In genomic region chr19:45506991-45507863, GRCh38 we compare ENCODE assay signal across 1 cellular context.
A peak's percentile ranks its signal among the peaks of the same experiment; 100 is the strongest.
TF ChIP-seq lines count a peak whose summit lies in the region.

Gene VASP (plus strand): TSS chr19:45507479. CDS start chr19:45507772, 293 bp downstream.

TF ChIP-seq in K562, 482 proteins besides CTCF, POLR2A, EP300 and RAD21 (continued from another document and continues in another):
- TF ChIP-seq ZNF175 (CRISPR knock-in tag; IDR thresholded peaks at IDR 0.05; ENCODE audit: low read depth), result no peak; the same call in 1 of the 2 replicates
- no peak for TF ChIP-seq ZNF785 (CRISPR knock-in tag; IDR thresholded peaks at IDR 0.05)
- TF ChIP-seq ZNF146 (CRISPR knock-in tag; IDR thresholded peaks at IDR 0.05; ENCODE audit: unreplicated experiment), result no peak
- no peak for TF ChIP-seq IFI16 (CRISPR knock-in tag; IDR thresholded peaks at IDR 0.05)
- no peak for TF ChIP-seq TCF7L2 (IDR thresholded peaks at IDR 0.05; ENCODE audit: low read depth, low read length)
- no peak for TF ChIP-seq SMARCC2 (IDR thresholded peaks at IDR 0.05; ENCODE audit: low read depth)
- no peak for TF ChIP-seq MEF2D (tag; conservative IDR thresholded peaks at IDR 0.05; ENCODE audit: low read depth)
- TF ChIP-seq FOXK2 (conservative IDR thresholded peaks at IDR 0.05 in 1 of 2, IDR thresholded peaks at IDR 0.05 in 1 of 2; ENCODE audit: low read depth in 2 of 2), result no peak
- no peak for TF ChIP-seq STAT5B (CRISPR knock-in tag; IDR thresholded peaks at IDR 0.05)
- TF ChIP-seq MCM2 (IDR thresholded peaks at IDR 0.05; ENCODE audit: low read depth), result no peak
- TF ChIP-seq, protein P1, sequence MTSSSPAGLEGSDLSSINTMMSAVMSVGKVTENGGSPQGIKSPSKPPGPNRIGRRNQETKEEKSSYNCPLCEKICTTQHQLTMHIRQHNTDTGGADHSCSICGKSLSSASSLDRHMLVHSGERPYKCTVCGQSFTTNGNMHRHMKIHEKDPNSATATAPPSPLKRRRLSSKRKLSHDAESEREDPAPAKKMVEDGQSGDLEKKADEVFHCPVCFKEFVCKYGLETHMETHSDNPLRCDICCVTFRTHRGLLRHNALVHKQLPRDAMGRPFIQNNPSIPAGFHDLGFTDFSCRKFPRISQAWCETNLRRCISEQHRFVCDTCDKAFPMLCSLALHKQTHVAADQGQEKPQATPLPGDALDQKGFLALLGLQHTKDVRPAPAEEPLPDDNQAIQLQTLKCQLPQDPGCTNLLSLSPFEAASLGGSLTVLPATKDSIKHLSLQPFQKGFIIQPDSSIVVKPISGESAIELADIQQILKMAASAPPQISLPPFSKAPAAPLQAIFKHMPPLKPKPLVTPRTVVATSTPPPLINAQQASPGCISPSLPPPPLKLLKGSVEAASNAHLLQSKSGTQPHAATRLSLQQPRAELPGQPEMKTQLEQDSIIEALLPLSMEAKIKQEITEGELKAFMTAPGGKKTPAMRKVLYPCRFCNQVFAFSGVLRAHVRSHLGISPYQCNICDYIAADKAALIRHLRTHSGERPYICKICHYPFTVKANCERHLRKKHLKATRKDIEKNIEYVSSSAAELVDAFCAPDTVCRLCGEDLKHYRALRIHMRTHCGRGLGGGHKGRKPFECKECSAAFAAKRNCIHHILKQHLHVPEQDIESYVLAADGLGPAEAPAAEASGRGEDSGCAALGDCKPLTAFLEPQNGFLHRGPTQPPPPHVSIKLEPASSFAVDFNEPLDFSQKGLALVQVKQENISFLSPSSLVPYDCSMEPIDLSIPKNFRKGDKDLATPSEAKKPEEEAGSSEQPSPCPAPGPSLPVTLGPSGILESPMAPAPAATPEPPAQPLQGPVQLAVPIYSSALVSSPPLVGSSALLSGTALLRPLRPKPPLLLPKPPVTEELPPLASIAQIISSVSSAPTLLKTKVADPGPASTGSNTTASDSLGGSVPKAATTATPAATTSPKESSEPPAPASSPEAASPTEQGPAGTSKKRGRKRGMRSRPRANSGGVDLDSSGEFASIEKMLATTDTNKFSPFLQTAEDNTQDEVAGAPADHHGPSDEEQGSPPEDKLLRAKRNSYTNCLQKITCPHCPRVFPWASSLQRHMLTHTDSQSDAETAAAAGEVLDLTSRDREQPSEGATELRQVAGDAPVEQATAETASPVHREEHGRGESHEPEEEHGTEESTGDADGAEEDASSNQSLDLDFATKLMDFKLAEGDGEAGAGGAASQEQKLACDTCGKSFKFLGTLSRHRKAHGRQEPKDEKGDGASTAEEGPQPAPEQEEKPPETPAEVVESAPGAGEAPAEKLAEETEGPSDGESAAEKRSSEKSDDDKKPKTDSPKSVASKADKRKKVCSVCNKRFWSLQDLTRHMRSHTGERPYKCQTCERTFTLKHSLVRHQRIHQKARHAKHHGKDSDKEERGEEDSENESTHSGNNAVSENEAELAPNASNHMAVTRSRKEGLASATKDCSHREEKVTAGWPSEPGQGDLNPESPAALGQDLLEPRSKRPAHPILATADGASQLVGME (CRISPR knock-in tag; IDR thresholded peaks at IDR 0.05), result no peak
- no peak for TF ChIP-seq MYBL2 (IDR thresholded peaks at IDR 0.05; ENCODE audit: low read depth)
- TF ChIP-seq MYBL2 (CRISPR knock-in tag; IDR thresholded peaks at IDR 0.05; ENCODE audit: borderline replicate concordance), result no peak
- TF ChIP-seq TFAM (CRISPR knock-in tag; conservative IDR thresholded peaks at IDR 0.05), result no peak
- no peak for TF ChIP-seq KLF10 (CRISPR knock-in tag; IDR thresholded peaks at IDR 0.05)
- no peak for TF ChIP-seq STAT5A (IDR thresholded peaks at IDR 0.05; ENCODE audit: borderline replicate concordance, low read length)
- no peak for TF ChIP-seq SMAD2 (IDR thresholded peaks at IDR 0.05; ENCODE audit: low read depth, low read length)
- TF ChIP-seq ZNF316 (IDR thresholded peaks at IDR 0.05), result no peak
- no peak for TF ChIP-seq NR3C1 (CRISPR knock-in tag; IDR thresholded peaks at IDR 0.05)
- peak; percentile 86 for TF ChIP-seq FOXM1 (IDR thresholded peaks at IDR 0.05; ENCODE audit: low read depth)
- TF ChIP-seq FOXM1 (CRISPR knock-in tag; IDR thresholded peaks at IDR 0.05; ENCODE audit: low read depth), result no peak
- no peak for TF ChIP-seq POLR3G (IDR thresholded peaks at IDR 0.05; ENCODE audit: extremely low read depth, insufficient read length, insufficient replicate concordance)
- no peak for TF ChIP-seq ESRRB (CRISPR knock-in tag; IDR thresholded peaks at IDR 0.05; ENCODE audit: borderline replicate concordance)
- no peak for TF ChIP-seq BHLHE40 (IDR thresholded peaks at IDR 0.05; ENCODE audit: low read length)
- TF ChIP-seq, protein P2, sequence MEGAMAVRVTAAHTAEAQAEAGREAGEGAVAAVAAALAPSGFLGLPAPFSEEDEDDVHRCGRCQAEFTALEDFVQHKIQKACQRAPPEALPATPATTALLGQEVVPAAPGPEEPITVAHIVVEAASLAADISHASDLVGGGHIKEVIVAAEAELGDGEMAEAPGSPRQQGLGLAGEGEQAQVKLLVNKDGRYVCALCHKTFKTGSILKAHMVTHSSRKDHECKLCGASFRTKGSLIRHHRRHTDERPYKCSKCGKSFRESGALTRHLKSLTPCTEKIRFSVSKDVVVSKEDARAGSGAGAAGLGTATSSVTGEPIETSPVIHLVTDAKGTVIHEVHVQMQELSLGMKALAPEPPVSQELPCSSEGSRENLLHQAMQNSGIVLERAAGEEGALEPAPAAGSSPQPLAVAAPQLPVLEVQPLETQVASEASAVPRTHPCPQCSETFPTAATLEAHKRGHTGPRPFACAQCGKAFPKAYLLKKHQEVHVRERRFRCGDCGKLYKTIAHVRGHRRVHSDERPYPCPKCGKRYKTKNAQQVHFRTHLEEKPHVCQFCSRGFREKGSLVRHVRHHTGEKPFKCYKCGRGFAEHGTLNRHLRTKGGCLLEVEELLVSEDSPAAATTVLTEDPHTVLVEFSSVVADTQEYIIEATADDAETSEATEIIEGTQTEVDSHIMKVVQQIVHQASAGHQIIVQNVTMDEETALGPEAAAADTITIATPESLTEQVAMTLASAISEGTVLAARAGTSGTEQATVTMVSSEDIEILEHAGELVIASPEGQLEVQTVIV (CRISPR knock-in tag; IDR thresholded peaks at IDR 0.05; ENCODE audit: borderline replicate concordance), result 0 out of 2 replicates have a peak, but pooled peaks have one; percentile 34
- TF ChIP-seq SNAPC5 (CRISPR knock-in tag; IDR thresholded peaks at IDR 0.05), result no peak
- peak; percentile 38; the same call in 1 of the 2 replicates for TF ChIP-seq ETS1 (conservative IDR thresholded peaks at IDR 0.05; ENCODE audit: control insufficient read depth, low read depth, low read length)
- TF ChIP-seq, protein P3, sequence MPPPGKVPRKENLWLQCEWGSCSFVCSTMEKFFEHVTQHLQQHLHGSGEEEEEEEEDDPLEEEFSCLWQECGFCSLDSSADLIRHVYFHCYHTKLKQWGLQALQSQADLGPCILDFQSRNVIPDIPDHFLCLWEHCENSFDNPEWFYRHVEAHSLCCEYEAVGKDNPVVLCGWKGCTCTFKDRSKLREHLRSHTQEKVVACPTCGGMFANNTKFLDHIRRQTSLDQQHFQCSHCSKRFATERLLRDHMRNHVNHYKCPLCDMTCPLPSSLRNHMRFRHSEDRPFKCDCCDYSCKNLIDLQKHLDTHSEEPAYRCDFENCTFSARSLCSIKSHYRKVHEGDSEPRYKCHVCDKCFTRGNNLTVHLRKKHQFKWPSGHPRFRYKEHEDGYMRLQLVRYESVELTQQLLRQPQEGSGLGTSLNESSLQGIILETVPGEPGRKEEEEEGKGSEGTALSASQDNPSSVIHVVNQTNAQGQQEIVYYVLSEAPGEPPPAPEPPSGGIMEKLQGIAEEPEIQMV (tag; conservative IDR thresholded peaks at IDR 0.05; ENCODE audit: low read depth), result no peak
- TF ChIP-seq SP1 (CRISPR knock-in tag; IDR thresholded peaks at IDR 0.05), result peak; percentile 72
- no peak for TF ChIP-seq PHF20 (IDR thresholded peaks at IDR 0.05; ENCODE audit: partially characterized antibody)
- TF ChIP-seq SP2 (IDR thresholded peaks at IDR 0.05; ENCODE audit: extremely low read depth, low read depth, low read length, poor library complexity, severe bottlenecking), result no peak
- TF ChIP-seq KDM5B (IDR thresholded peaks at IDR 0.05; ENCODE audit: insufficient replicate concordance, low read depth, low read length), result peak; percentile 96
- no peak for TF ChIP-seq ZNF184 (CRISPR knock-in tag; IDR thresholded peaks at IDR 0.05)
- TF ChIP-seq ZFP30 (CRISPR knock-in tag; IDR thresholded peaks at IDR 0.05; ENCODE audit: borderline replicate concordance), result no peak
- no peak for TF ChIP-seq ZBTB12 (CRISPR knock-in tag; IDR thresholded peaks at IDR 0.05)
- TF ChIP-seq, protein P4, sequence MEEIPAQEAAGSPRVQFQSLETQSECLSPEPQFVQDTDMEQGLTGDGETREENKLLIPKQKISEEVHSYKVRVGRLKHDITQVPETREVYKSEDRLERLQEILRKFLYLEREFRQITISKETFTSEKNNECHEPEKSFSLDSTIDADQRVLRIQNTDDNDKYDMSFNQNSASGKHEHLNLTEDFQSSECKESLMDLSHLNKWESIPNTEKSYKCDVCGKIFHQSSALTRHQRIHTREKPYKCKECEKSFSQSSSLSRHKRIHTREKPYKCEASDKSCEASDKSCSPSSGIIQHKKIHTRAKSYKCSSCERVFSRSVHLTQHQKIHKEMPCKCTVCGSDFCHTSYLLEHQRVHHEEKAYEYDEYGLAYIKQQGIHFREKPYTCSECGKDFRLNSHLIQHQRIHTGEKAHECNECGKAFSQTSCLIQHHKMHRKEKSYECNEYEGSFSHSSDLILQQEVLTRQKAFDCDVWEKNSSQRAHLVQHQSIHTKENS (CRISPR knock-in tag; IDR thresholded peaks at IDR 0.05), result no peak
- peak; percentile 72 for TF ChIP-seq HCFC1 (IDR thresholded peaks at IDR 0.05; ENCODE audit: low read depth, low read length)
- TF ChIP-seq ZBTB7A (IDR thresholded peaks at IDR 0.05; ENCODE audit: borderline replicate concordance, control insufficient read depth, low read depth, low read length), result peak; percentile 28
- TF ChIP-seq GATAD2A (IDR thresholded peaks at IDR 0.05), result 0 out of 2 replicates have a peak, but pooled peaks have one; percentile 12
- TF ChIP-seq ZNF239 (CRISPR knock-in tag; IDR thresholded peaks at IDR 0.05), result no peak
- TF ChIP-seq ZNF449 (CRISPR knock-in tag; IDR thresholded peaks at IDR 0.05), result no peak
- TF ChIP-seq CUX1 (CRISPR knock-in tag; IDR thresholded peaks at IDR 0.05), result no peak
